8 cellular contexts compared by ENCODE assay signal in the genomic region with DNA sequence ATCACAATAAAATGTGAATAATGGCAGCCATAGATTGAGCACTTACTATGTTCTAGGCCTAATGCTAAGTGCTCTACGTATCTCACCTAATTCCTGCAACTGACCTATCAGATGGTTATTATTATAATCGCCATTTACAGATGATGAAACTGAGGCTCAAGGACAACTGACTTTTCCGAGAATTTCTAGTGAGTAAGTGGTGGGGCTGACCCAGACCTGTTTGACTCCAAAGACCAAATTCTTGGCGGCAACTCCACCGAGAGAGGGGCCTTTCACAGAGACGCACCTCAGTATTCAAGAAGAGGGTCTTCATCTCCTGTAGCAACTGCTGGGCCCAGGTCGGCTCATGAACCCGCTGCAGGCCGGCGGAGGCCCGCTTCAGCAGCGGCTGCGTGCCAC. TPM values are rescaled to one million over a fixed set of nuclear protein-coding genes. Genes with fewer than 3 reads are reported as not detected.
DNase-seq lines count a peak whose midpoint lies in the region; ATAC-seq, FAIRE-seq and TF ChIP-seq lines count a peak whose summit lies in the region.

No MANE protein-coding gene starts in this region.

- CTCF ChIA-PET in Caco-2 (lab: Charles Lee) (interaction anchor here (1.0 kb wide), 1 partner anchor 28 kb away, joined by 3 read pairs; no protein-coding TSS in a partner anchor), PC-9 (lab: Charles Lee) (interaction anchor here (1.0 kb wide), 1 partner anchor 180 kb away, joined by 3 read pairs; no protein-coding TSS in a partner anchor), endothelial cell of umbilical vein (lab: Charles Lee) (interaction anchor here (1.4 to 2.3 kb wide), 2 partner anchors 19 to 95 kb away, joined by 6 to 7 read pairs; no protein-coding TSS in a partner anchor)

- no peak for TF ChIP-seq CTCF in Caco-2 (IDR thresholded peaks at IDR 0.05; ENCODE audit: insufficient read depth in 1 of 2, low read depth in 1 of 2, low read length in 1 of 2, severe bottlenecking in 1 of 2, unreplicated experiment in 1 of 2)
- no peak for TF ChIP-seq CTCF in PC-9 (conservative IDR thresholded peaks at IDR 0.05)
- no peak for TF ChIP-seq CTCF in endothelial cell of umbilical vein (IDR thresholded peaks at IDR 0.05; ENCODE audit: extremely low read depth in 1 of 2, insufficient read depth in 1 of 2, low read depth in 1 of 2, low read length in 2 of 2)
- no peak for TF ChIP-seq CTCF in osteoblast (IDR thresholded peaks at IDR 0.05; ENCODE audit: extremely low read depth, low read depth, low read length)

- no peak for FAIRE-seq in endothelial cell of umbilical vein (lab: Jason Lieb, UNC)

- BruUV-seq in Caco-2 (replicated peaks; lab: Mats Ljungman, UMichigan) (TSS peak; percentile 36), PC-9 (replicated peaks; lab: Mats Ljungman, UMichigan) (no TSS peak), endothelial cell of umbilical vein (replicated peaks; lab: Mats Ljungman, UMichigan) (TSS peak; percentile 39)

- H3K27me3 ChIP-seq in Caco-2 (replicated peaks; ENCODE audit: control insufficient read depth, insufficient read depth, low read length), result no peaks in the 10 kb centered on the region
- H3K27me3 ChIP-seq in PC-9 (ENCODE audit: insufficient read depth, low read depth), result no peaks in the 10 kb centered on the region
- H3K27me3 ChIP-seq in endothelial cell of umbilical vein (ENCODE audit: control insufficient read depth in 2 of 2, insufficient read depth in 2 of 2, low read length in 2 of 2), result no peaks in the 10 kb centered on the region
- no peaks in the 10 kb centered on the region for H3K27me3 ChIP-seq in osteoblast (ENCODE audit: insufficient read depth, low read length)

- H2AFZ ChIP-seq in PC-9, result peak overlapping the region; percentile 81
- H2AFZ ChIP-seq in endothelial cell of umbilical vein (ENCODE audit: low read depth, low read length), result peak overlapping the region; percentile 83
- H2AFZ ChIP-seq in osteoblast (ENCODE audit: low read length), result peak overlapping the region; percentile 20

- H3K9me3 ChIP-seq in Caco-2 (no peaks in the 10 kb centered on the region), PC-9 (ENCODE audit: insufficient read depth, low read depth) (no peaks in the 10 kb centered on the region), endothelial cell of umbilical vein (replicated peaks; ENCODE audit: control insufficient read depth, insufficient read depth, low read length) (no peaks in the 10 kb centered on the region), osteoblast (ENCODE audit: low read depth, low read length) (no peaks in the 10 kb centered on the region)

- H3K9me3 Mint-ChIP-seq in Caco-2 (ENCODE audit: unreplicated experiment), result no peaks in the 10 kb centered on the region

- H3K4me2 ChIP-seq in PC-9 (peak overlapping the region; percentile 99), endothelial cell of umbilical vein (ENCODE audit: insufficient read depth, low read length) (peak overlapping the region; percentile 86), osteoblast (ENCODE audit: insufficient read depth, low read length) (peak overlapping the region; percentile 100)

- ATAC-seq in HG02938 (IDR thresholded peaks at IDR 0.05; ENCODE audit: unreplicated experiment) (no peak), GM18867 (IDR thresholded peaks at IDR 0.05; ENCODE audit: unreplicated experiment) (no peak)

- peak overlapping the region; percentile 89 for H3K4me3 Mint-ChIP-seq in Caco-2 (ENCODE audit: unreplicated experiment)

- H3K36me3 ChIP-seq in Caco-2 (ENCODE audit: control insufficient read depth, insufficient read depth, low read length) (no peaks in the 10 kb centered on the region), PC-9 (ENCODE audit: low read depth) (peaks cover 30% of the 10 kb centered on the region), endothelial cell of umbilical vein (ENCODE audit: control insufficient read depth in 2 of 2, extremely low read depth in 1 of 2, insufficient read depth in 2 of 2, low read length in 2 of 2) (peaks cover 7 to 12% of the 10 kb centered on the region in 2 experiments), osteoblast (ENCODE audit: insufficient read depth, low read length) (peaks cover 41% of the 10 kb centered on the region)

- H3F3A ChIP-seq in PC-9 (ENCODE audit: insufficient read depth, low read depth), result peaks cover 24% of the 10 kb centered on the region; the same call in 1 of the 2 replicates

- peak overlapping the region; percentile 45 for H3K9ac ChIP-seq in endothelial cell of umbilical vein (replicated peaks; ENCODE audit: extremely low read depth, insufficient read depth, low read length)

- H3K27me3 Mint-ChIP-seq in Caco-2 (ENCODE audit: insufficient read depth, unreplicated experiment), result no peaks in the 10 kb centered on the region

- dilution Hi-C loops in endothelial cell of umbilical vein (cut with MboI; ENCODE audit: extremely low pct_ligation_motif_present, low sequenced_read_pairs), result no loop called here

- peaks cover 13% of the 10 kb centered on the region for H3K36me3 Mint-ChIP-seq in Caco-2 (ENCODE audit: insufficient read depth, unreplicated experiment)

- 0 out of 2 replicates have a peak overlapping the region, but pooled peaks have one; percentile 59 for H3K27ac ChIP-seq in PC-9
- peak overlapping the region; percentile 41 for H3K27ac ChIP-seq in endothelial cell of umbilical vein (ENCODE audit: insufficient read depth, low read depth, low read length)
- H3K27ac ChIP-seq in osteoblast (ENCODE audit: low read depth, low read length), result peak overlapping the region; percentile 100

- H3K4me1 Mint-ChIP-seq in Caco-2 (ENCODE audit: low read depth, unreplicated experiment), result no peaks in the 10 kb centered on the region

- H3K4me3 ChIP-seq in Caco-2 (ENCODE audit: low read depth, low read length) (peak overlapping the region; percentile 73), PC-9 (peak overlapping the region; percentile 85), endothelial cell of umbilical vein (replicated peaks in 1 of 3; ENCODE audit: insufficient read depth in 1 of 3, low read depth in 1 of 3, low read length in 3 of 3) (peak overlapping the region; percentile 79 to 81 (median 80)), osteoblast (ENCODE audit: insufficient read depth, low read length) (peak overlapping the region; percentile 100)

- intact Hi-C loops in Caco-2 (cut with micrococcal nuclease; ENCODE audit: unreplicated experiment), result no loop called here
- intact Hi-C loops in PC-9 (cut with micrococcal nuclease; ENCODE audit: unreplicated experiment), result loop anchor here (10.0 kb wide), 1 partner anchor 173 kb away; a partner anchor contains a TSS
- intact Hi-C loops in endothelial cell of umbilical vein (cut with micrococcal nuclease), result loop anchor here (5.0 kb wide), 1 partner anchor 116 kb away; a partner anchor contains a TSS

- peak overlapping the region; percentile 95 for H3K27ac Mint-ChIP-seq in Caco-2 (ENCODE audit: unreplicated experiment)

- POLR2A ChIA-PET in Caco-2 (lab: Charles Lee) (no interaction called here), PC-9 (lab: Charles Lee; ENCODE audit: unreplicated experiment) (no interaction called here), endothelial cell of umbilical vein (lab: Charles Lee) (interaction anchor here (0.5 kb wide), 1 partner anchor 574 kb away, joined by 4 read pairs; no protein-coding TSS in a partner anchor)

- no peaks in the 10 kb centered on the region; the same call in 1 of the 2 replicates for H4K20me1 ChIP-seq in PC-9 (ENCODE audit: insufficient read depth)
- H4K20me1 ChIP-seq in endothelial cell of umbilical vein (replicated peaks; ENCODE audit: control insufficient read depth, extremely low read depth, insufficient read depth, low read length), result no peaks in the 10 kb centered on the region
- no peaks in the 10 kb centered on the region for H4K20me1 ChIP-seq in osteoblast (ENCODE audit: insufficient read depth, low read length)

- H3K79me2 ChIP-seq in PC-9 (ENCODE audit: low read depth), result peaks cover 46% of the 10 kb centered on the region
- peaks cover 24% of the 10 kb centered on the region for H3K79me2 ChIP-seq in endothelial cell of umbilical vein (ENCODE audit: control insufficient read depth, insufficient read depth, low read length)
- peaks cover 53% of the 10 kb centered on the region for H3K79me2 ChIP-seq in osteoblast (ENCODE audit: insufficient read depth, low read length)

- TF ChIP-seq POLR2A in endothelial cell of umbilical vein (IDR thresholded peaks at IDR 0.05; ENCODE audit: low read depth, low read length), result no peak

- H3K9me1 ChIP-seq in endothelial cell of umbilical vein (replicated peaks; ENCODE audit: control insufficient read depth, extremely low read depth, insufficient read depth, low read length), result no peaks in the 10 kb centered on the region

- H3K9me2 ChIP-seq in PC-9 (ENCODE audit: insufficient read depth), result no peaks in the 10 kb centered on the region

- DNase-seq in Caco-2 (no peak), PC-9 (no peak), endothelial cell of umbilical vein (ENCODE audit: low read depth, low spot score) (no peak), osteoblast (ENCODE audit: insufficient read length, low spot score, missing footprints) (peak; percentile 80), ecto neural progenitor cell (ENCODE audit: low spot score) (no peak), midbrain (lab: John Stamatoyannopoulos, UW) (no peak)

- H3K4me1 ChIP-seq in Caco-2 (no peaks in the 10 kb centered on the region), PC-9 (replicated peaks; ENCODE audit: insufficient read depth) (peaks cover 25% of the 10 kb centered on the region), endothelial cell of umbilical vein (ENCODE audit: control insufficient read depth, extremely low read depth, insufficient read depth, low read length) (peaks cover 26% of the 10 kb centered on the region), osteoblast (ENCODE audit: insufficient read depth, low read length) (peaks cover 29% of the 10 kb centered on the region)

RNA-seq across cellular contexts. Expression of a gene that starts 0.6 kb away (rescaled TPM):
- total RNA-seq in Caco-2 (2022) (11.5 and 12.0 TPM in 2 replicates), PC-9 (2021) (14.1 and 18.1 TPM in 2 replicates), endothelial cell of umbilical vein (15.7 and 20.7 TPM in 2 replicates), osteoblast (21.5 and 24.2 TPM in 2 replicates)
- polyA plus RNA-seq in endothelial cell of umbilical vein, result 21.3 and 23.2 TPM in 2 replicates
- polyA plus RNA-seq in endothelial cell of umbilical vein (2011; cell fraction: cytosol; rRNA removed), result 15.7 and 18.1 TPM in 2 replicates
- 68.7 and 93.2 TPM in 2 replicates for polyA plus RNA-seq in endothelial cell of umbilical vein (2011; cell fraction: nucleus; rRNA removed)
- 12.0 and 14.8 TPM in 2 replicates for polyA plus RNA-seq in endothelial cell of umbilical vein (2012)
- 30.8 and 31.6 TPM in 2 replicates for polyA minus RNA-seq in endothelial cell of umbilical vein
- polyA minus RNA-seq in endothelial cell of umbilical vein (2011; cell fraction: cytosol; rRNA and poly(A)+ RNA removed), result 5.2 TPM
- polyA minus RNA-seq in endothelial cell of umbilical vein (2011; cell fraction: nucleus; rRNA and poly(A)+ RNA removed), result 34.2 and 37.8 TPM in 2 replicates

RNA-seq across cellular contexts. Expression of a gene that starts 0.6 kb away (rescaled TPM):
- 128 and 153 TPM in 2 replicates for total RNA-seq in Caco-2 (2022)
- total RNA-seq in PC-9 (2021), result 199 and 229 TPM in 2 replicates
- total RNA-seq in endothelial cell of umbilical vein, result 186 and 203 TPM in 2 replicates
- 301 and 331 TPM in 2 replicates for polyA plus RNA-seq in endothelial cell of umbilical vein
- polyA plus RNA-seq in endothelial cell of umbilical vein (2011; cell fraction: cytosol; rRNA removed), result 369 and 396 TPM in 2 replicates
- polyA plus RNA-seq in endothelial cell of umbilical vein (2011; cell fraction: nucleus; rRNA removed), result 106 and 109 TPM in 2 replicates
- polyA plus RNA-seq in endothelial cell of umbilical vein (2012), result 244 and 245 TPM in 2 replicates
- 612 and 675 TPM in 2 replicates for polyA minus RNA-seq in endothelial cell of umbilical vein
- polyA minus RNA-seq in endothelial cell of umbilical vein (2011; cell fraction: cytosol; rRNA and poly(A)+ RNA removed), result 141 TPM
- 24.3 and 40.3 TPM in 2 replicates for polyA minus RNA-seq in endothelial cell of umbilical vein (2011; cell fraction: nucleus; rRNA and poly(A)+ RNA removed)
- total RNA-seq in osteoblast, result 253 and 255 TPM in 2 replicates

RNA-seq across cellular contexts. Expression of a gene that starts 12.7 kb away (rescaled TPM):
- not detected in 2 replicates for total RNA-seq in Caco-2 (2022)
- total RNA-seq in PC-9 (2021), result not detected in 2 replicates
- not detected in 2 replicates for total RNA-seq in endothelial cell of umbilical vein
- not detected in 2 replicates for polyA plus RNA-seq in endothelial cell of umbilical vein
- not detected in 2 replicates for polyA plus RNA-seq in endothelial cell of umbilical vein (2011; cell fraction: cytosol; rRNA removed)
- not detected in 2 replicates for polyA plus RNA-seq in endothelial cell of umbilical vein (2011; cell fraction: nucleus; rRNA removed)
- polyA plus RNA-seq in endothelial cell of umbilical vein (2012), result 0.12 TPM in 1 of 2 replicates, not detected in the other
- not detected in 2 replicates for polyA minus RNA-seq in endothelial cell of umbilical vein
- not detected for polyA minus RNA-seq in endothelial cell of umbilical vein (2011; cell fraction: cytosol; rRNA and poly(A)+ RNA removed)
- 0.24 TPM in 1 of 2 replicates, not detected in the other for polyA minus RNA-seq in endothelial cell of umbilical vein (2011; cell fraction: nucleus; rRNA and poly(A)+ RNA removed)
- under 0.01 TPM in 1 of 2 replicates, not detected in the other for total RNA-seq in osteoblast

RNA-seq across cellular contexts. Expression of a gene that starts 16.1 kb away (rescaled TPM):
- total RNA-seq in Caco-2 (2022) (3.4 and 3.5 TPM in 2 replicates), PC-9 (2021) (4.9 and 5.0 TPM in 2 replicates), endothelial cell of umbilical vein (1.8 and 2.2 TPM in 2 replicates), osteoblast (1.8 TPM in 2 replicates)
- 1.1 and 1.3 TPM in 2 replicates for polyA plus RNA-seq in endothelial cell of umbilical vein
- polyA plus RNA-seq in endothelial cell of umbilical vein (2011; cell fraction: cytosol; rRNA removed), result 1.2 and 1.4 TPM in 2 replicates
- 1.8 and 2.0 TPM in 2 replicates for polyA plus RNA-seq in endothelial cell of umbilical vein (2011; cell fraction: nucleus; rRNA removed)
- polyA plus RNA-seq in endothelial cell of umbilical vein (2012), result 1.0 and 1.2 TPM in 2 replicates
- 0.63 and 1.9 TPM in 2 replicates for polyA minus RNA-seq in endothelial cell of umbilical vein
- polyA minus RNA-seq in endothelial cell of umbilical vein (2011; cell fraction: cytosol; rRNA and poly(A)+ RNA removed), result 4.3 TPM
- polyA minus RNA-seq in endothelial cell of umbilical vein (2011; cell fraction: nucleus; rRNA and poly(A)+ RNA removed), result 0.82 and 1.3 TPM in 2 replicates

RNA-seq across cellular contexts. Expression of a gene that starts 21.2 kb away (rescaled TPM):
- total RNA-seq in Caco-2 (2022) (3.7 and 3.9 TPM in 2 replicates), PC-9 (2021) (4.4 and 4.7 TPM in 2 replicates), endothelial cell of umbilical vein (12.0 and 15.3 TPM in 2 replicates), osteoblast (8.0 and 11.8 TPM in 2 replicates)
- polyA plus RNA-seq in endothelial cell of umbilical vein, result 14.8 and 19.1 TPM in 2 replicates
- 15.1 and 21.3 TPM in 2 replicates for polyA plus RNA-seq in endothelial cell of umbilical vein (2011; cell fraction: cytosol; rRNA removed)
- 7.9 and 8.0 TPM in 2 replicates for polyA plus RNA-seq in endothelial cell of umbilical vein (2011; cell fraction: nucleus; rRNA removed)
- polyA plus RNA-seq in endothelial cell of umbilical vein (2012), result 13.4 and 15.7 TPM in 2 replicates
- polyA minus RNA-seq in endothelial cell of umbilical vein, result 8.3 and 10.1 TPM in 2 replicates
- not detected for polyA minus RNA-seq in endothelial cell of umbilical vein (2011; cell fraction: cytosol; rRNA and poly(A)+ RNA removed)
- 1.1 and 3.2 TPM in 2 replicates for polyA minus RNA-seq in endothelial cell of umbilical vein (2011; cell fraction: nucleus; rRNA and poly(A)+ RNA removed)

Comparison
In these comparisons a context has a peak if more than half of its experiments do, and no peak if none do; other contexts are left out.
1. H2AFZ ChIP-seq: peak in every context shown above with its lines; median percentile 83 in endothelial cell of umbilical vein; 81 in PC-9; 20 in osteoblast.
2. H3K27ac ChIP-seq: peak in every context shown above with its lines; median percentile 100 in osteoblast; 59 in PC-9; 41 in endothelial cell of umbilical vein.